Comparison of ENCODE assay signal across 13 cellular contexts in the genomic region with DNA sequence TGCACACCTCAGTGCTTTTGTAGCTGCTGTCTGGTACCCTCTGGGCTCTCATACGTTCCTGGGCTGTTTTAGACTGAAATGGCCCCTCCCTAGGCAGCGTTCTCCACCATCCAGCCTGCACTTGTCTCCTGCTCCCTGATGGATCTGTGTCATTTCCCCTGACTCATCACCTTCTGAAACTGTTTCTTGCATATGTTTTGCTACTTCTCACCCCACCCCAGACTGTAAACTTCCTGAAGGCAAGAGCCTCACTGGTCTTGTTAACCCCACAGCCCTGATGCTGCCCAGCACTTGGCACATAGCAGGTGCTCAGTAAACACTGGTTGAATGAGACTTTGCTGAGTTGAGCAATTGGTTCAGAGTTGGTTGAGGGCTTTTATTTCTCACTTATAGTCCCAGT.
DNase-seq lines count a peak whose midpoint lies in the region; ATAC-seq, FAIRE-seq and TF ChIP-seq lines count a peak whose summit lies in the region.
"Had no signal": no experiment of that assay in that cellular context is flagged by ENCODE, and none has a peak within 500 bp of the region (broad histone marks: within the 10 kb centered on the region; RNA-seq: fewer than 3 reads in every experiment).

No MANE protein-coding gene starts in this region.

- ATAC-seq in A549: peak; percentile 51 to 55; a peak in 2 of 6 replicates
- peak; percentile 42 for ATAC-seq in left lung
- ATAC-seq in GM18858 (IDR thresholded peaks at IDR 0.05; ENCODE audit: unreplicated experiment): no peak
- no peak for ATAC-seq in HG02623 (IDR thresholded peaks at IDR 0.05; ENCODE audit: unreplicated experiment)
- ATAC-seq: activated CD8-positive, alpha-beta memory T cell treated with anti-CD3 and anti-CD28 coated beads, Interleukin-2, amount 10 ng/mL, durations not matched to agents 7 days and 5 days had no signal

- POLR2A ChIA-PET in A549 (lab: Yijun Ruan, JAX): no interaction called here

- WGBS in A549 (ENCODE audit: missing lambda C conversion rate): 24% methylated on average over 2 of the region's 2 CpGs

- H3K27me3 ChIP-seq in brain microvascular endothelial cell (replicated peaks): no peaks in the 10 kb centered on the region
- no peaks in the 10 kb centered on the region for H3K27me3 ChIP-seq in left lung
- H3K27me3 ChIP-seq: pancreas had no signal

- H3K4me1 ChIP-seq in A549: no peaks in the 10 kb centered on the region
- peaks cover 0 to 54% of the 10 kb centered on the region in 2 donors for H3K4me1 ChIP-seq in left lung
- H3K4me1 ChIP-seq: pancreas had no signal

- TF ChIP-seq POLR2A in A549 (IDR thresholded peaks at IDR 0.05; ENCODE audit: low read length): no peak

- no peaks in the 10 kb centered on the region for H3K9me3 ChIP-seq in A549
- no peaks in the 10 kb centered on the region for H3K9me3 ChIP-seq in left lung
- H3K9me3 ChIP-seq: pancreas had no signal

- peaks cover 3% of the 10 kb centered on the region for H3K36me3 ChIP-seq in brain microvascular endothelial cell (replicated peaks)
- no peaks in the 10 kb centered on the region for H3K36me3 ChIP-seq in left lung
- H3K36me3 ChIP-seq: pancreas had no signal

- DNase-seq in A549 (ENCODE audit: low read depth in 1 of 2, low spot score in 1 of 2) (peak in 1 of 2 experiments; percentile 22), LHCN-M2 (ENCODE audit: low read depth) (peak; percentile 11), brain microvascular endothelial cell (peak; percentile 37), left lung (no peak), NK-92 (lab: John Stamatoyannopoulos, UW; ENCODE audit: unreplicated experiment) (no peak), SKM-1 treated with dmso at 0.1 percent for 144 hours (lab: John Stamatoyannopoulos, UW; ENCODE audit: unreplicated experiment) (no peak)
- DNase-seq: activated CD8-positive, alpha-beta memory T cell treated with anti-CD3 and anti-CD28 coated beads, Interleukin-2, amount 10 ng/mL, durations not matched to agents 7 days and 5 days; DMS79; effector CD8-positive, alpha-beta T cell; NCI-H2107 had no signal

- H3K27ac ChIP-seq in A549: no peak overlapping the region
- H3K27ac ChIP-seq in brain microvascular endothelial cell: no peak overlapping the region
- H3K27ac ChIP-seq in left lung: peak overlapping the region in 1 of 2 donors; percentile 96
- H3K27ac ChIP-seq: pancreas had no signal

- TF ChIP-seq RAD21 in A549 (conservative IDR thresholded peaks at IDR 0.05 in 1 of 2, IDR thresholded peaks at IDR 0.05 in 1 of 2): no peak

- CTCF ChIA-PET in A549 (lab: Yijun Ruan, JAX): interaction anchor here (1.4 to 1.8 kb wide), 2 partner anchors 54 to 144 kb away, joined by 3 to 4 read pairs; no protein-coding TSS in a partner anchor

- no peak overlapping the region for H3K4me2 ChIP-seq in A549

- H3K4me3 ChIP-seq in A549: no peak overlapping the region
- no peak overlapping the region for H3K4me3 ChIP-seq in brain microvascular endothelial cell (ENCODE audit: low read depth, low read length)
- H3K4me3 ChIP-seq in left lung: no peak overlapping the region
- H3K4me3 ChIP-seq: pancreas had no signal

- TF ChIP-seq EP300 in A549 (IDR thresholded peaks at IDR 0.05): no peak

- in situ Hi-C loops in brain microvascular endothelial cell (cut with HindIII; ENCODE audit: low pct_ligation_motif_present, low sequenced_read_pairs): no loop called here

- no peak for FAIRE-seq in A549 (lab: Jason Lieb, UNC)
- FAIRE-seq: pancreas had no signal

- TF ChIP-seq CTCF in A549 (IDR thresholded peaks at IDR 0.05) (no peak), brain microvascular endothelial cell (IDR thresholded peaks at IDR 0.05; ENCODE audit: low read depth, low read length, missing control alignments) (no peak), left lung (IDR thresholded peaks at IDR 0.05) (no peak)

- intact Hi-C loops in left lung (cut with DNase I): no loop called here

TF ChIP-seq in A549, 52 proteins besides CTCF, POLR2A, EP300 and RAD21:
- TF ChIP-seq JUNB (IDR thresholded peaks at IDR 0.05) (no peak), SREBF2 (IDR thresholded peaks at IDR 0.05) (no peak), MAFK (IDR thresholded peaks at IDR 0.05; ENCODE audit: partially characterized antibody) (peak; percentile 79)

Comparison
In these comparisons a context has a peak if more than half of its experiments do, and no peak if none do; other contexts are left out.
1. ATAC-seq: peak in A549 (2 of 2) and left lung (single experiment); none in GM18858 (single experiment) and HG02623 (single experiment).
2. DNase-seq: peak in LHCN-M2 (single experiment) and brain microvascular endothelial cell (single experiment); none in left lung (0 of 2), NK-92 (single experiment) and SKM-1 treated with dmso at 0.1 percent for 144 hours (single experiment).